Comparison of ENCODE assay signal across 14 cellular contexts in the genomic region with DNA sequence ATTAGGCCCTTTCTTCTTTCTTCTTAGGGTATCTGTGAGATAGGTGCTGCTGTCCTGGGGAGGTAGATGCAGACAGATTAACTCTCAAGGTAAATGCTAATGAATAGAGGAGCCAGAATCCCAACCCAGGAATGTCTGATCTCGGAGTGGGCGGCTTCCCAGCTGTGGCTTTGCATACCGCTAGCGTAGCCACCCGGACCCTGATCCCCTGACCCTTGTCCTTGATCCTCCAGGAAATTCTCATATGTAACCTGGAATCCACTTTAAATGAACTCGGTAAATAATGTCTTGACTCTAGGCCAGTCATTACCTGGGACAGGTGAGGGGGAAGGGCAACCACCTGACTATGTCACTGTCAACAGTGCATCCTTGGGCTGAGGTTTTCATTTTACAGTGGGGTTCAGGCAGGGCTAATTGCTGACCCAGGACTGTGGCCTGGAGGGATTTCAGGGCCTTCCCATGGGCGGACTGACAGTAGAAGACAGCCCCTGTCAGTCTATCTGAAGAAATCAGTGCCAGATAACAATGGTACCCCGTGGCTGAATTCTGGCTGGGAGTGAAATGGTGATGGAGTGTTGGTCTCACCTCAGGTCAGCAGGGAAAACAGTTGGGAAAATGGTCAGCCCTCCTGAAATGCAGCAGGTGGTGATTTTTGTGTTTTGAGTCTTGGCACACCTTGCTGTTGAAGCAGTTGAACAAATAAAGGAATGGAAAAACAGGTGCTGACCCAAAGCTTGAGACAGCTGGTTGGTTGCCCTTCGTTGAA. TPM values are rescaled to one million over a fixed set of nuclear protein-coding genes. Genes with fewer than 3 reads are reported as not detected.
A peak's percentile ranks its signal among the peaks of the same experiment; 100 is the strongest.
DNase-seq lines count a peak whose midpoint lies in the region; ATAC-seq and TF ChIP-seq lines count a peak whose summit lies in the region.
"Had no signal": no experiment of that assay in that cellular context is flagged by ENCODE, and none has a peak within 500 bp of the region (broad histone marks: within the 10 kb centered on the region; RNA-seq: fewer than 3 reads in every experiment).

No MANE protein-coding gene starts in this region.

- H3K36me3 Mint-ChIP-seq in effector memory CD8-positive, alpha-beta T cell (ENCODE audit: insufficient read depth), result peaks cover 31% of the 10 kb centered on the region

- H3K9me3 ChIP-seq in hepatocyte (ENCODE audit: low read depth) (no peaks in the 10 kb centered on the region), psoas muscle (no peaks in the 10 kb centered on the region)
- H3K9me3 ChIP-seq: uterus had no signal

- H3K4me1 Mint-ChIP-seq in effector memory CD8-positive, alpha-beta T cell (ENCODE audit: low read depth in 2 of 2), result peaks cover 11 to 15% of the 10 kb centered on the region in 2 donors

- H3K27ac ChIP-seq in hepatocyte (peak overlapping the region; percentile 29), psoas muscle (peak overlapping the region; percentile 60)
- H3K27ac ChIP-seq: uterus had no signal

- DNase-seq in DMS53 (lab: John Stamatoyannopoulos, UW), result peak; percentile 59
- DNase-seq in NCI-H748 (lab: John Stamatoyannopoulos, UW; ENCODE audit: unreplicated experiment), result peak; percentile 67
- DNase-seq in hepatocyte (ENCODE audit: low spot score), result peak; percentile 39
- no peak for DNase-seq in psoas muscle
- DNase-seq in SKM-1 treated with dmso at 0.1 percent for 144 hours (lab: John Stamatoyannopoulos, UW; ENCODE audit: unreplicated experiment), result no peak
- DNase-seq in effector memory CD8-positive, alpha-beta T cell, result no peak
- no peak for DNase-seq in activated naive CD4-positive, alpha-beta T cell treated with anti-CD3 and anti-CD28 coated beads, Interleukin-2, amount 50 U/mL, for 16 hours
- DNase-seq: activated CD4-positive, alpha-beta memory T cell treated with anti-CD3 and anti-CD28 coated beads for 36 hours; activated T-cell treated with anti-CD3 and anti-CD28 coated beads, Interleukin-2, amount 50 U/mL, for 48 hours; COR-L47; GDM1; uterus had no signal

- no peaks in the 10 kb centered on the region for H3K9me3 Mint-ChIP-seq in effector memory CD8-positive, alpha-beta T cell
- H3K9me3 Mint-ChIP-seq: activated CD4-positive, alpha-beta memory T cell treated with anti-CD3 and anti-CD28 coated beads for 36 hours had no signal

- no peaks in the 10 kb centered on the region for H3K27me3 Mint-ChIP-seq in effector memory CD8-positive, alpha-beta T cell
- H3K27me3 Mint-ChIP-seq: activated CD4-positive, alpha-beta memory T cell treated with anti-CD3 and anti-CD28 coated beads for 36 hours had no signal

- no peak overlapping the region for H3K4me2 ChIP-seq in hepatocyte

- intact Hi-C loops in psoas muscle (cut with DNase I), result loop anchor here in 1 of 2 donors (5.0 kb wide), 2 partner anchors 243 to 448 kb away; no protein-coding TSS in a partner anchor

- no peaks in the 10 kb centered on the region for H3K9me2 ChIP-seq in hepatocyte (replicated peaks; ENCODE audit: insufficient read depth)

- H3K79me2 ChIP-seq in hepatocyte, result peaks cover 82% of the 10 kb centered on the region

- no peak overlapping the region for H2AFZ ChIP-seq in hepatocyte

- H3K4me3 ChIP-seq in hepatocyte (no peak overlapping the region), psoas muscle (no peak overlapping the region)
- H3K4me3 ChIP-seq: uterus had no signal

- H3K36me3 ChIP-seq in hepatocyte (replicated peaks; ENCODE audit: insufficient read depth, low read depth), result no peaks in the 10 kb centered on the region
- H3K36me3 ChIP-seq in psoas muscle (ENCODE audit: insufficient read depth in 1 of 2, low read depth in 1 of 2), result peaks cover 0 to 20% of the 10 kb centered on the region in 2 donors
- H3K36me3 ChIP-seq: uterus had no signal

- H3K4me1 ChIP-seq in hepatocyte (ENCODE audit: insufficient read depth) (peaks cover 42% of the 10 kb centered on the region), psoas muscle (peaks cover 21% of the 10 kb centered on the region)
- H3K4me1 ChIP-seq: uterus had no signal

- no peak for ATAC-seq in psoas muscle
- ATAC-seq in HG03521 (IDR thresholded peaks at IDR 0.05; ENCODE audit: unreplicated experiment), result no peak
- ATAC-seq in effector memory CD8-positive, alpha-beta T cell (replicated peaks), result no peak
- ATAC-seq: SK-N-SH treated with all-trans-retinoic acid at 6 μM for 48 hours had no signal

- peak overlapping the region in 1 of 2 donors; percentile 67 for H3K27ac Mint-ChIP-seq in effector memory CD8-positive, alpha-beta T cell
- H3K27ac Mint-ChIP-seq: activated CD4-positive, alpha-beta memory T cell treated with anti-CD3 and anti-CD28 coated beads for 36 hours had no signal

- peaks cover 28% of the 10 kb centered on the region for H4K20me1 ChIP-seq in hepatocyte (ENCODE audit: insufficient read depth, poor library complexity, severe bottlenecking)

- no peak for TF ChIP-seq CTCF in hepatocyte (IDR thresholded peaks at IDR 0.05; ENCODE audit: poor library complexity)
- TF ChIP-seq CTCF in psoas muscle (IDR thresholded peaks at IDR 0.05), result no peak

- no peak overlapping the region for H3K4me3 Mint-ChIP-seq in effector memory CD8-positive, alpha-beta T cell
- H3K4me3 Mint-ChIP-seq: activated CD4-positive, alpha-beta memory T cell treated with anti-CD3 and anti-CD28 coated beads for 36 hours had no signal

- WGBS in hepatocyte (ENCODE audit: low lambda C conversion rate, missing lambda C conversion rate), result 58% methylated on average over 9 of the region's 9 CpGs
- WGBS in psoas muscle, 3 donors, result 71 to 81% (median 75%) methylated on average over 9 of the region's 9 CpGs

- H3K27me3 ChIP-seq in hepatocyte (no peaks in the 10 kb centered on the region), psoas muscle (ENCODE audit: insufficient read depth in 3 of 3, low read length in 2 of 3) (no peaks in the 10 kb centered on the region)
- H3K27me3 ChIP-seq: uterus had no signal

RNA-seq across cellular contexts. Expression of a gene that starts 9.5 kb away (rescaled TPM):
- total RNA-seq in hepatocyte, result 47.1 and 49.5 TPM in 2 replicates
- polyA plus RNA-seq in hepatocyte, result 58.9 and 61.4 TPM in 2 replicates
- 10 to 100 TPM in 3 of 4 donors, 1 to 10 TPM in 1; 7.8 to 23.2 (median 13.7) TPM for total RNA-seq in psoas muscle
- polyA plus RNA-seq in psoas muscle, result 10 to 100 TPM; 14.7 to 25.3 (median 20.4) TPM

Comparison
In these comparisons a context has a peak if more than half of its experiments do, and no peak if none do; other contexts are left out.
1. DNase-seq: peak in DMS53 (single experiment), NCI-H748 (single experiment) and hepatocyte (single experiment); none in psoas muscle (0 of 2), SKM-1 treated with dmso at 0.1 percent for 144 hours (single experiment), effector memory CD8-positive, alpha-beta T cell (0 of 3) and activated naive CD4-positive, alpha-beta T cell treated with anti-CD3 and anti-CD28 coated beads, Interleukin-2, amount 50 U/mL, for 16 hours (single experiment).